In genomic region chr1:23530089-23530749, GRCh38 we compare ENCODE assay signal across 8 cellular contexts. TPM values are rescaled to one million over a fixed set of nuclear protein-coding genes. Genes with fewer than 3 reads are reported as not detected.
DNase-seq lines count a peak whose midpoint lies in the region; ATAC-seq and TF ChIP-seq lines count a peak whose summit lies in the region.

No MANE protein-coding gene starts in this region.

- H3K36me3 ChIP-seq in neural cell (ENCODE audit: insufficient read depth, low read length) = no peaks in the 10 kb centered on the region

- H3K36me3 Mint-ChIP-seq in central memory CD8-positive, alpha-beta T cell (ENCODE audit: insufficient read depth) = peaks cover 7% of the 10 kb centered on the region

- peak; percentile 9 for ATAC-seq in central memory CD8-positive, alpha-beta T cell (replicated peaks; ENCODE audit: extremely low read depth, poor library complexity, severe bottlenecking)
- ATAC-seq in HG03460 (IDR thresholded peaks at IDR 0.05; ENCODE audit: unreplicated experiment) = no peak

- DNase-seq in NCI-H1092 treated with DMSO at 0.1 percent for 48 hours (lab: John Stamatoyannopoulos, UW) = peak; percentile 69
- no peak for DNase-seq in NCI-H1092 (lab: John Stamatoyannopoulos, UW)
- peak; percentile 66 for DNase-seq in NCI-H1105 (lab: John Stamatoyannopoulos, UW)
- DNase-seq in central memory CD8-positive, alpha-beta T cell (ENCODE audit: low spot score in 2 of 2) = no peak
- DNase-seq in GM19238 (ENCODE audit: insufficient read length, low spot score) = no peak
- DNase-seq in inferior parietal cortex (ENCODE audit: extremely low spot score) = no peak

- H3K4me3 ChIP-seq in neural cell (ENCODE audit: low read length) = peak overlapping the region; percentile 73

- no peaks in the 10 kb centered on the region for H4K20me1 ChIP-seq in neural cell (ENCODE audit: insufficient read depth)

- peak overlapping the region; percentile 77 for H3K4me3 Mint-ChIP-seq in central memory CD8-positive, alpha-beta T cell

- no peak overlapping the region for H2AFZ ChIP-seq in neural cell (ENCODE audit: low read depth, low read length)

- H3K9me3 Mint-ChIP-seq in central memory CD8-positive, alpha-beta T cell = no peaks in the 10 kb centered on the region

- H3K27me3 ChIP-seq in neural cell (ENCODE audit: insufficient read depth, low read depth, low read length) = no peaks in the 10 kb centered on the region

- H3K4me1 Mint-ChIP-seq in central memory CD8-positive, alpha-beta T cell = peaks cover 73% of the 10 kb centered on the region

- TF ChIP-seq EP300 in neural cell (conservative IDR thresholded peaks at IDR 0.05; ENCODE audit: poor library complexity, severe bottlenecking) = no peak

- no peaks in the 10 kb centered on the region for H3K9me2 ChIP-seq in neural cell (ENCODE audit: insufficient read depth, low read length)

- no peak for TF ChIP-seq CTCF in neural cell (IDR thresholded peaks at IDR 0.05; ENCODE audit: poor library complexity, severe bottlenecking)

- H3K9ac ChIP-seq in neural cell (ENCODE audit: low read length) = no peak overlapping the region

- no peak for TF ChIP-seq RAD21 in neural cell (conservative IDR thresholded peaks at IDR 0.05)

- no peak overlapping the region for H3K27ac ChIP-seq in neural cell (ENCODE audit: low read length)

- H3K4me2 ChIP-seq in neural cell (ENCODE audit: low read length) = peak overlapping the region; percentile 51

- no peaks in the 10 kb centered on the region for H3K9me3 ChIP-seq in neural cell (ENCODE audit: low read length)

- no peaks in the 10 kb centered on the region for H3K79me2 ChIP-seq in neural cell (replicated peaks; ENCODE audit: insufficient read depth, low read length)

- H3K27ac Mint-ChIP-seq in central memory CD8-positive, alpha-beta T cell (ENCODE audit: low read depth) = peak overlapping the region; percentile 76

- no peaks in the 10 kb centered on the region for H3K27me3 Mint-ChIP-seq in central memory CD8-positive, alpha-beta T cell

- no peaks in the 10 kb centered on the region for H3F3A ChIP-seq in neural cell (ENCODE audit: insufficient read depth, low read length, poor library complexity, severe bottlenecking)

TF ChIP-seq in neural cell, 6 proteins besides CTCF, POLR2A, EP300 and RAD21:
- TF ChIP-seq EZH2 (IDR thresholded peaks at IDR 0.05; ENCODE audit: borderline replicate concordance, insufficient read depth, low read length, poor library complexity, severe bottlenecking) (no peak), POLR2AphosphoS5 (IDR thresholded peaks at IDR 0.05) (no peak), MXI1 (conservative IDR thresholded peaks at IDR 0.05; ENCODE audit: poor library complexity, severe bottlenecking) (no peak), SMC3 (conservative IDR thresholded peaks at IDR 0.05; ENCODE audit: poor library complexity) (no peak), TAF1 (IDR thresholded peaks at IDR 0.05; ENCODE audit: low read depth) (no peak)
- TF ChIP-seq, protein P1, sequence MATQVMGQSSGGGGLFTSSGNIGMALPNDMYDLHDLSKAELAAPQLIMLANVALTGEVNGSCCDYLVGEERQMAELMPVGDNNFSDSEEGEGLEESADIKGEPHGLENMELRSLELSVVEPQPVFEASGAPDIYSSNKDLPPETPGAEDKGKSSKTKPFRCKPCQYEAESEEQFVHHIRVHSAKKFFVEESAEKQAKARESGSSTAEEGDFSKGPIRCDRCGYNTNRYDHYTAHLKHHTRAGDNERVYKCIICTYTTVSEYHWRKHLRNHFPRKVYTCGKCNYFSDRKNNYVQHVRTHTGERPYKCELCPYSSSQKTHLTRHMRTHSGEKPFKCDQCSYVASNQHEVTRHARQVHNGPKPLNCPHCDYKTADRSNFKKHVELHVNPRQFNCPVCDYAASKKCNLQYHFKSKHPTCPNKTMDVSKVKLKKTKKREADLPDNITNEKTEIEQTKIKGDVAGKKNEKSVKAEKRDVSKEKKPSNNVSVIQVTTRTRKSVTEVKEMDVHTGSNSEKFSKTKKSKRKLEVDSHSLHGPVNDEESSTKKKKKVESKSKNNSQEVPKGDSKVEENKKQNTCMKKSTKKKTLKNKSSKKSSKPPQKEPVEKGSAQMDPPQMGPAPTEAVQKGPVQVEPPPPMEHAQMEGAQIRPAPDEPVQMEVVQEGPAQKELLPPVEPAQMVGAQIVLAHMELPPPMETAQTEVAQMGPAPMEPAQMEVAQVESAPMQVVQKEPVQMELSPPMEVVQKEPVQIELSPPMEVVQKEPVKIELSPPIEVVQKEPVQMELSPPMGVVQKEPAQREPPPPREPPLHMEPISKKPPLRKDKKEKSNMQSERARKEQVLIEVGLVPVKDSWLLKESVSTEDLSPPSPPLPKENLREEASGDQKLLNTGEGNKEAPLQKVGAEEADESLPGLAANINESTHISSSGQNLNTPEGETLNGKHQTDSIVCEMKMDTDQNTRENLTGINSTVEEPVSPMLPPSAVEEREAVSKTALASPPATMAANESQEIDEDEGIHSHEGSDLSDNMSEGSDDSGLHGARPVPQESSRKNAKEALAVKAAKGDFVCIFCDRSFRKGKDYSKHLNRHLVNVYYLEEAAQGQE (IDR thresholded peaks at IDR 0.05; ENCODE audit: borderline replicate concordance) = no peak

RNA-seq across cellular contexts. Expression of gene E2F2, which starts 0.8 kb away (rescaled TPM):
- polyA plus RNA-seq in neural cell = 0.16 and 0.50 TPM in 2 replicates
- 0.24 and 0.35 TPM in 2 replicates for polyA minus RNA-seq in neural cell

RNA-seq across cellular contexts. Expression of gene ID3, which starts 29.1 kb away (rescaled TPM):
- polyA plus RNA-seq in neural cell = 8.0 and 10.2 TPM in 2 replicates
- polyA minus RNA-seq in neural cell = 3.4 and 6.1 TPM in 2 replicates

RNA-seq across cellular contexts. Expression of gene ASAP3, which starts 46.2 kb away (rescaled TPM):
- 14.7 and 24.9 TPM in 2 replicates for polyA plus RNA-seq in neural cell
- 14.8 and 15.6 TPM in 2 replicates for polyA minus RNA-seq in neural cell

Comparison
In these comparisons a context has a peak if more than half of its experiments do, and no peak if none do; other contexts are left out.
1. DNase-seq: peak in NCI-H1092 treated with DMSO at 0.1 percent for 48 hours (single experiment) and NCI-H1105 (single experiment); none in NCI-H1092 (single experiment), central memory CD8-positive, alpha-beta T cell (0 of 2), GM19238 (single experiment) and inferior parietal cortex (single experiment).